In the genomic region with DNA sequence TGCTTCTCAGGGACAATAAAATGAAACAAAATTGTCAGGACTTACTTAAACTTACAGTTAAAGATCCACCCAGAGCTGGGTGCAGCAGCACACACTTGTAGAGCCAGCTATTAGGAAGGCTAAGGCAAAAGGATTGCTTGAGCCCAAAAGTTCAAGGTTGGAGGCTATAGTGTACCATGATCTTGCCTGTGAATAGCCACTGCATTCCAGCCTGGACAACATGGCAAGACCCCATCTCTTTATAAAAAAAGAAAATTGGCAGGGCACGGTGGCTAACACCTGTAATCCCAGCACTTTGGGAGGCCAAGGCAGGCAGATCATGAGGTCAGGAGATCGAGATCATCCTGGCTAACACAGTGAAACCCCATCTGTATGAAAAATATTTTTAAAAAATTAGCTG, we compare ENCODE assay signal across 16 cellular contexts. TPM values are rescaled to one million over a fixed set of nuclear protein-coding genes. Genes with fewer than 3 reads are reported as not detected.
DNase-seq lines count a peak whose midpoint lies in the region; ATAC-seq, FAIRE-seq and TF ChIP-seq lines count a peak whose summit lies in the region.
"Had no signal": no experiment of that assay in that cellular context is flagged by ENCODE, and none has a peak within 500 bp of the region (broad histone marks: within the 10 kb centered on the region; RNA-seq: fewer than 3 reads in every experiment).

No MANE protein-coding gene starts in this region.

- DNase-seq in heart right ventricle (no peak), left ventricle myocardium superior (no peak), glutamatergic neuron (no peak), pancreas (no peak), aorta (no peak), DMS153 treated with DMSO at 0.1 percent for 48 hours (lab: John Stamatoyannopoulos, UW; ENCODE audit: unreplicated experiment) (no peak), EL (no peak)
- DNase-seq: GM23248, HCEC 1CT, NCI-H1048, NCI-H1436 treated with DMSO at 0.1 percent for 48 hours, NCI-H2081, NCI-H510A, NCI-H774, PC-9 had no signal

- H3K27me3 ChIP-seq in heart right ventricle (no peaks in the 10 kb centered on the region), pancreas (no peaks in the 10 kb centered on the region), aorta (ENCODE audit: control insufficient read depth in 1 of 2, insufficient read depth in 2 of 2, low read length in 1 of 2) (no peaks in the 10 kb centered on the region)

- peaks cover 14% of the 10 kb centered on the region for H3K27me3 Mint-ChIP-seq in glutamatergic neuron (ENCODE audit: unreplicated experiment)

- peaks cover 18% of the 10 kb centered on the region for H3K9me3 Mint-ChIP-seq in glutamatergic neuron (ENCODE audit: unreplicated experiment)

- H3K36me3 ChIP-seq in heart right ventricle (no peaks in the 10 kb centered on the region), pancreas (no peaks in the 10 kb centered on the region), aorta (ENCODE audit: control insufficient read depth in 1 of 2, insufficient read depth in 2 of 2, low read length in 1 of 2) (peaks cover 0 to 2% of the 10 kb centered on the region in 2 donors)

- H3K4me3 ChIP-seq in heart right ventricle = no peak overlapping the region
- no peak overlapping the region for H3K4me3 ChIP-seq in pancreas
- H3K4me3 ChIP-seq in aorta (ENCODE audit: low read length in 2 of 2) = no peak overlapping the region
- H3K4me3 ChIP-seq: GM23248, PC-9 had no signal

- TF ChIP-seq CTCF in heart right ventricle (IDR thresholded peaks at IDR 0.05) (no peak), glutamatergic neuron (IDR thresholded peaks at IDR 0.05; ENCODE audit: partially characterized antibody, unreplicated experiment) (no peak), pancreas (IDR thresholded peaks at IDR 0.05) (no peak)

- ATAC-seq in heart right ventricle (no peak), left ventricle myocardium superior (no peak), pancreas (no peak), aorta (ENCODE audit: low FRiP score) (no peak)

- intact Hi-C loops in heart right ventricle (cut with DNase I) = loop anchor here in 1 of 10 donors (5.0 kb wide), 1 partner anchor 36 kb away; a partner anchor contains a TSS
- intact Hi-C loops in left ventricle myocardium superior (cut with micrococcal nuclease) = no loop called here
- intact Hi-C loops in pancreas (cut with DNase I) = no loop called here
- intact Hi-C loops in aorta (cut with DNase I) = no loop called here

- peaks cover 17 to 96% (median 73%) of the 10 kb centered on the region in 9 donors for H3K4me1 ChIP-seq in heart right ventricle
- H3K4me1 ChIP-seq in pancreas = peaks cover 30 to 62% (median 44%) of the 10 kb centered on the region in 3 donors
- peaks cover 11 to 18% of the 10 kb centered on the region in 2 donors for H3K4me1 ChIP-seq in aorta (ENCODE audit: control insufficient read depth in 1 of 2, insufficient read depth in 2 of 2, low read length in 2 of 2)

- no peak overlapping the region for H3K4me3 Mint-ChIP-seq in glutamatergic neuron (ENCODE audit: unreplicated experiment)

- no peaks in the 10 kb centered on the region for H3K36me3 Mint-ChIP-seq in glutamatergic neuron (ENCODE audit: unreplicated experiment)

- FAIRE-seq in pancreas (lab: Jason Lieb, UNC) = no peak

- peak overlapping the region; percentile 100 for H3K27ac Mint-ChIP-seq in glutamatergic neuron (ENCODE audit: unreplicated experiment)

- WGBS in heart right ventricle, 2 donors = 99 to 100% methylated on average over 2 of the region's 2 CpGs
- 90 to 96% methylated on average over 2 of the region's 2 CpGs for WGBS in pancreas, 2 donors
- WGBS in aorta, 2 donors = 96 to 97% methylated on average over 2 of the region's 2 CpGs

- H3K9me3 ChIP-seq in heart right ventricle (no peaks in the 10 kb centered on the region), pancreas (no peaks in the 10 kb centered on the region), aorta (ENCODE audit: control insufficient read depth, low read length) (no peaks in the 10 kb centered on the region)

- peaks cover 44% of the 10 kb centered on the region for H3K4me1 Mint-ChIP-seq in glutamatergic neuron (ENCODE audit: low read depth, unreplicated experiment)

- H3K27ac ChIP-seq in heart right ventricle (peak overlapping the region; percentile 7 to 95 (median 62)), pancreas (peak overlapping the region; percentile 17 to 90 (median 46)), aorta (ENCODE audit: low read depth in 1 of 2, low read length in 2 of 2) (peak overlapping the region; percentile 73 to 74)
- H3K27ac ChIP-seq: C4-2B, GM23248, PC-9 had no signal

RNA-seq across cellular contexts. Expression of a gene that starts 34.6 kb away (rescaled TPM):
- total RNA-seq in heart right ventricle (10 to 100 TPM; 15.6 to 32.7 (median 23.0) TPM), left ventricle myocardium superior (26.8 TPM), glutamatergic neuron (ENCODE audit: unreplicated experiment) (36.3 TPM), pancreas (10 to 100 TPM in 5 of 6 donors, 1 to 10 TPM in 1; 9.8 to 25.2 (median 12.9) TPM), aorta (10 to 100 TPM; 47.8 to 53.4 TPM)
- polyA plus RNA-seq in heart right ventricle (10 to 100 TPM in 1 of 2 donors, 1 to 10 TPM in 1; 4.2 to 13.1 TPM), pancreas (1 to 10 TPM; 3.1 to 6.7 TPM), aorta (10 to 100 TPM in 1 of 2 donors, 1 to 10 TPM in 1; 9.5 to 19.9 TPM)
